In genomic region chr10:99921948-99922347, GRCh38 we compare ENCODE assay signal across 1 cellular context.
TF ChIP-seq lines count a peak whose summit lies in the region.

No MANE protein-coding gene starts in this region.

TF ChIP-seq in A549, 52 proteins besides CTCF, POLR2A, EP300 and RAD21 (continued from another document):
- TF ChIP-seq USF2 (IDR thresholded peaks at IDR 0.05) (no peak), EHF (CRISPR knock-in tag; IDR thresholded peaks at IDR 0.05) (no peak), FOXS1 (CRISPR knock-in tag; IDR thresholded peaks at IDR 0.05) (no peak), HEYL (CRISPR knock-in tag; IDR thresholded peaks at IDR 0.05) (no peak), MAZ (IDR thresholded peaks at IDR 0.05; ENCODE audit: borderline replicate concordance, low read depth, low read length) (no peak), CBX8 (IDR thresholded peaks at IDR 0.05) (no peak), TP53 (CRISPR knock-in tag; IDR thresholded peaks at IDR 0.05) (no peak), CHD2 (IDR thresholded peaks at IDR 0.05; ENCODE audit: low read length, partially characterized antibody) (no peak), MYC (IDR thresholded peaks at IDR 0.05; ENCODE audit: borderline replicate concordance, low read length) (no peak), FOSL2 (IDR thresholded peaks at IDR 0.05) (no peak), FOSL2 (CRISPR knock-in tag; IDR thresholded peaks at IDR 0.05) (no peak), POLR2AphosphoS2 (conservative IDR thresholded peaks at IDR 0.05; ENCODE audit: low read length) (no peak), BHLHE40 (IDR thresholded peaks at IDR 0.05; ENCODE audit: low read depth, low read length) (no peak)
